ENCODE assay signal across 35 cellular contexts in the genomic region with DNA sequence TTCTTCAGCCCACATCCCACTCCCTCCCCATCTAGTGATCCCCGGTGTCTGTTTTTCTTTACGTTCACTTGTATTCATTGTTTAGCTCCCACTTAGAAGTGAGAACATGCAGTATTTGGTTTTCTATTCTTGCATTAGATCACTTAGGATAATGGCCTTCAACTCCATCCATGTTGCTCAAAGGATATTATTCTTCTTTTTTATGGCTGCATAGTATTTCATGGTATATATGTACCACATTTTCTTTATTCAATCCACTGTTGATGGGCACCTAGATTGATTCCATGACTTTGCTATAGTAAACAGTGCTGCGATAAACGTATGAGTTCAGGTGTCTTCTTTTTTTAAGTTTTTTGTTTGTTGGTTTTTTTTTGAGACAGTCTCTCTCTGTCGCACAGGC.
"Had no signal": no experiment of that assay in that cellular context is flagged by ENCODE, and none has a peak within 500 bp of the region (broad histone marks: within the 10 kb centered on the region; RNA-seq: fewer than 3 reads in every experiment).

No MANE protein-coding gene starts in this region.

- H3K4me3 ChIP-seq: MG63 had no signal

- H3K27me3 ChIP-seq: MG63 had no signal

- H3K9me3 ChIP-seq: MG63 had no signal

- DNase-seq: Karpas-422, Kasumi-1, MG63, MM.1S, MV-4-11, NCI-H1048, NCI-H1092, NCI-H1092 treated with DMSO at 0.1 percent for 48 hours, NCI-H1105, NCI-H1105 treated with DMSO at 0.1 percent for 48 hours, NCI-H1417, NCI-H1417 treated with DMSO at 0.1 percent for 48 hours, NCI-H1436, NCI-H1436 treated with DMSO at 0.1 percent for 48 hours, NCI-H146, NCI-H1694, NCI-H1694 treated with DMSO at 0.1 percent for 48 hours, NCI-H187, NCI-H187 treated with DMSO at 0.1 percent for 48 hours, NCI-H1930, NCI-H2029, NCI-H2029 treated with DMSO at 0.1 percent for 48 hours, NCI-H2081, NCI-H2081 treated with DMSO at 0.1 percent for 48 hours, NCI-H2107, NCI-H2171, NCI-H2171 treated with DMSO at 0.1 percent for 48 hours, NCI-H2227 treated with DMSO at 0.1 percent for 48 hours, NCI-H226, NCI-H345, NCI-H446, NCI-H446 treated with DMSO at 0.1 percent for 48 hours, NCI-H510A, NCI-H510A treated with DMSO at 0.1 percent for 48 hours, NCI-H524 had no signal
